In genomic region chr9:123544007-123544827, GRCh38 we compare ENCODE assay signal across 9 cellular contexts.
A peak's percentile ranks its signal among the peaks of the same experiment; 100 is the strongest.
DNase-seq lines count a peak whose midpoint lies in the region; TF ChIP-seq lines count a peak whose summit lies in the region.
"Had no signal": no experiment of that assay in that cellular context is flagged by ENCODE, and none has a peak within 500 bp of the region (broad histone marks: within the 10 kb centered on the region; RNA-seq: fewer than 3 reads in every experiment).

No MANE protein-coding gene starts in this region.

- H3K9me3 Mint-ChIP-seq in endothelial cell (ENCODE audit: unreplicated experiment) (no peaks in the 10 kb centered on the region), nephron (no peaks in the 10 kb centered on the region)
- H3K9me3 Mint-ChIP-seq: T-helper 1 cell treated with Interleukin-12 subunit alpha and Interleukin-12 subunit beta and Interleukin-4 antibody, amounts not matched to agents 30 μg/mL and 1 μg/mL, for 36 hours had no signal

- peaks cover 5% of the 10 kb centered on the region for H4K20me1 ChIP-seq in PC-9 (ENCODE audit: insufficient read depth)

- TF ChIP-seq CTCF in PC-9 (conservative IDR thresholded peaks at IDR 0.05): peak; percentile 89
- peak; percentile 83 for TF ChIP-seq CTCF in endothelial cell (IDR thresholded peaks at IDR 0.05; ENCODE audit: unreplicated experiment)
- peak; percentile 94 to 96 (median 96) for TF ChIP-seq CTCF in nephron (IDR thresholded peaks at IDR 0.05; ENCODE audit: unreplicated experiment in 3 of 3)

- H3K27me3 Mint-ChIP-seq in endothelial cell (ENCODE audit: unreplicated experiment): peaks cover 5% of the 10 kb centered on the region
- H3K27me3 Mint-ChIP-seq in nephron (ENCODE audit: low read depth): peaks cover 3% of the 10 kb centered on the region

- POLR2A ChIA-PET in HEK293T (lab: Yijun Ruan, JAX): no interaction called here
- POLR2A ChIA-PET in PC-9 (lab: Charles Lee; ENCODE audit: unreplicated experiment): interaction anchor here (0.6 to 0.7 kb wide), 2 partner anchors 16 to 38 kb away, joined by 5 to 9 read pairs; no protein-coding TSS in a partner anchor

- no peak overlapping the region for H3K4me2 ChIP-seq in PC-9

- H3K36me3 Mint-ChIP-seq in endothelial cell (ENCODE audit: low read depth, unreplicated experiment): no peaks in the 10 kb centered on the region
- H3K36me3 Mint-ChIP-seq in nephron (ENCODE audit: low read depth): no peaks in the 10 kb centered on the region

- no peak overlapping the region for H3K4me3 ChIP-seq in PC-9

- no peaks in the 10 kb centered on the region for H3K9me2 ChIP-seq in PC-9 (ENCODE audit: insufficient read depth)

- intact Hi-C loops in PC-9 (cut with micrococcal nuclease; ENCODE audit: unreplicated experiment): loop anchor here (1.0 to 10.0 kb wide), 5 partner anchors 142 to 991 kb away; no protein-coding TSS in a partner anchor

- H3K27me3 ChIP-seq in PC-9 (ENCODE audit: insufficient read depth, low read depth): no peaks in the 10 kb centered on the region

- H3K79me2 ChIP-seq in PC-9 (ENCODE audit: low read depth): no peaks in the 10 kb centered on the region

- no peaks in the 10 kb centered on the region for H3K4me1 ChIP-seq in PC-9 (replicated peaks; ENCODE audit: insufficient read depth)

- H3K27ac ChIP-seq in PC-9: no peak overlapping the region

- H3K4me1 Mint-ChIP-seq in endothelial cell (ENCODE audit: unreplicated experiment): peaks cover 21% of the 10 kb centered on the region
- H3K4me1 Mint-ChIP-seq in nephron: peaks cover 13% of the 10 kb centered on the region

- BruUV-seq in PC-9 (replicated peaks; lab: Mats Ljungman, UMichigan): no TSS peak

- no peaks in the 10 kb centered on the region; the same call in 1 of the 2 replicates for H3F3A ChIP-seq in PC-9 (ENCODE audit: insufficient read depth, low read depth)

- H3K36me3 ChIP-seq in PC-9 (ENCODE audit: low read depth): no peaks in the 10 kb centered on the region

- H3K4me3 Mint-ChIP-seq in endothelial cell (ENCODE audit: unreplicated experiment) (no peak overlapping the region), nephron (no peak overlapping the region)
- H3K4me3 Mint-ChIP-seq: T-helper 1 cell treated with Interleukin-12 subunit alpha and Interleukin-12 subunit beta and Interleukin-4 antibody, amounts not matched to agents 30 μg/mL and 1 μg/mL, for 36 hours had no signal

- H3K27ac Mint-ChIP-seq in endothelial cell (ENCODE audit: unreplicated experiment) (no peak overlapping the region), nephron (no peak overlapping the region)
- H3K27ac Mint-ChIP-seq: T-helper 1 cell treated with Interleukin-12 subunit alpha and Interleukin-12 subunit beta and Interleukin-4 antibody, amounts not matched to agents 30 μg/mL and 1 μg/mL, for 36 hours had no signal

- CTCF ChIA-PET in HEK293T (lab: Yijun Ruan, JAX): interaction anchor here (0.7 kb wide), 1 partner anchor 44 kb away, joined by 3 read pairs; no protein-coding TSS in a partner anchor
- CTCF ChIA-PET in PC-9 (lab: Charles Lee): interaction anchor here (1.2 kb wide), 1 partner anchor 496 kb away, joined by 10 read pairs; no protein-coding TSS in a partner anchor

- H3K9me3 ChIP-seq in PC-9 (ENCODE audit: insufficient read depth, low read depth): no peaks in the 10 kb centered on the region

- no peak overlapping the region for H2AFZ ChIP-seq in PC-9

- DNase-seq in D341Med (ENCODE audit: low spot score): peak; percentile 51
- peak; percentile 46 for DNase-seq in HEK293T (ENCODE audit: extremely low spot score)
- DNase-seq in PC-9: peak in 1 of 2 experiments; percentile 15
- peak; percentile 43 for DNase-seq in endothelial cell (ENCODE audit: low spot score)
- DNase-seq in HK-2 (ENCODE audit: unreplicated experiment): no peak
- no peak for DNase-seq in GM19240 (ENCODE audit: insufficient read length, low spot score)
- no peak for DNase-seq in activated CD8-positive, alpha-beta memory T cell treated with anti-CD3 and anti-CD28 coated beads for 24 hours

TF ChIP-seq in HEK293T, 16 proteins besides CTCF, POLR2A, EP300 and RAD21:
- TF ChIP-seq CTBP1 (IDR thresholded peaks at IDR 0.05; ENCODE audit: borderline replicate concordance) (no peak), TARDBP (IDR thresholded peaks at IDR 0.05) (no peak), BHLHE40 (IDR thresholded peaks at IDR 0.05; ENCODE audit: borderline replicate concordance) (no peak), FOXM1 (IDR thresholded peaks at IDR 0.05; ENCODE audit: borderline replicate concordance) (no peak), ZNF384 (IDR thresholded peaks at IDR 0.05) (no peak), SUZ12 (IDR thresholded peaks at IDR 0.05) (no peak), L3MBTL2 (conservative IDR thresholded peaks at IDR 0.05) (no peak), NFRKB (IDR thresholded peaks at IDR 0.05) (no peak), ARNT (IDR thresholded peaks at IDR 0.05) (no peak), ELF4 (IDR thresholded peaks at IDR 0.05) (no peak), SP1 (IDR thresholded peaks at IDR 0.05) (no peak), LEF1 (IDR thresholded peaks at IDR 0.05; ENCODE audit: borderline replicate concordance) (no peak)
- TF ChIP-seq, protein P1, sequence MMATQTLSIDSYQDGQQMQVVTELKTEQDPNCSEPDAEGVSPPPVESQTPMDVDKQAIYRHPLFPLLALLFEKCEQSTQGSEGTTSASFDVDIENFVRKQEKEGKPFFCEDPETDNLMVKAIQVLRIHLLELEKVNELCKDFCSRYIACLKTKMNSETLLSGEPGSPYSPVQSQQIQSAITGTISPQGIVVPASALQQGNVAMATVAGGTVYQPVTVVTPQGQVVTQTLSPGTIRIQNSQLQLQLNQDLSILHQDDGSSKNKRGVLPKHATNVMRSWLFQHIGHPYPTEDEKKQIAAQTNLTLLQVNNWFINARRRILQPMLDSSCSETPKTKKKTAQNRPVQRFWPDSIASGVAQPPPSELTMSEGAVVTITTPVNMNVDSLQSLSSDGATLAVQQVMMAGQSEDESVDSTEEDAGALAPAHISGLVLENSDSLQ (IDR thresholded peaks at IDR 0.05): no peak

Comparison
In these comparisons a context has a peak if more than half of its experiments do, and no peak if none do; other contexts are left out.
1. DNase-seq: peak in D341Med (single experiment), HEK293T (single experiment) and endothelial cell (single experiment); none in HK-2 (single experiment), GM19240 (single experiment) and activated CD8-positive, alpha-beta memory T cell treated with anti-CD3 and anti-CD28 coated beads for 24 hours (single experiment).
2. Peak in every context shown above with its lines, with median percentiles within 50 percentile points of each other: CTCF ChIP-seq.